In genomic region chr11:67269401-67270255, GRCh38 we compare ENCODE assay signal across 8 cellular contexts. TPM values are rescaled to one million over a fixed set of nuclear protein-coding genes. Genes with fewer than 3 reads are reported as not detected.
A peak's percentile ranks its signal among the peaks of the same experiment; 100 is the strongest.
DNase-seq lines count a peak whose midpoint lies in the region; TF ChIP-seq lines count a peak whose summit lies in the region.

No MANE protein-coding gene starts in this region.

- no peak for TF ChIP-seq EP300 in stomach (IDR thresholded peaks at IDR 0.05)

- TF ChIP-seq CTCF in stomach (IDR thresholded peaks at IDR 0.05) = no peak

- H3K9ac ChIP-seq in HUES6 (ENCODE audit: low read length) (peak overlapping the region; percentile 39), iPS-18a (ENCODE audit: low read length) (peak overlapping the region; percentile 21)

- no peaks in the 10 kb centered on the region for H3K9me3 ChIP-seq in HUES6 (ENCODE audit: control insufficient read depth, insufficient read depth, low read depth, low read length)
- H3K9me3 ChIP-seq in iPS-18a (ENCODE audit: control insufficient read depth, low read depth, low read length) = no peaks in the 10 kb centered on the region
- no peaks in the 10 kb centered on the region for H3K9me3 ChIP-seq in stomach

- H3K36me3 ChIP-seq in HUES6 (ENCODE audit: control insufficient read depth, insufficient read depth, low read length) = peaks cover 10% of the 10 kb centered on the region
- peaks cover 3% of the 10 kb centered on the region for H3K36me3 ChIP-seq in iPS-18a (ENCODE audit: control insufficient read depth, low read depth, low read length)
- H3K36me3 ChIP-seq in stomach = peaks cover 0 to 17% (median 13%) of the 10 kb centered on the region in 4 donors

- 22 to 30% (median 27%) methylated on average over 14 to 15 of the region's 15 CpGs for WGBS in stomach, 5 donors

- H3K4me3 ChIP-seq in HUES6 (ENCODE audit: low read depth, low read length) (peak overlapping the region; percentile 43), iPS-18a (ENCODE audit: low read length) (peak overlapping the region; percentile 26), stomach (peak overlapping the region; percentile 17 to 99 (median 97))

- no peak overlapping the region for H3K27ac ChIP-seq in HUES6 (ENCODE audit: low read depth, low read length)
- H3K27ac ChIP-seq in iPS-18a (ENCODE audit: low read length) = no peak overlapping the region
- peak overlapping the region; percentile 40 to 95 (median 92) for H3K27ac ChIP-seq in stomach

- DNase-seq in activated naive CD4-positive, alpha-beta T cell treated with anti-CD3 and anti-CD28 coated beads, Interleukin-2, amount 50 U/mL, for 16 hours = peak; percentile 11
- peak; percentile 75 for DNase-seq in stomach
- no peak for DNase-seq in RKO (ENCODE audit: low spot score)
- DNase-seq in A172 (ENCODE audit: low spot score) = no peak
- DNase-seq in COLO668 (lab: John Stamatoyannopoulos, UW; ENCODE audit: unreplicated experiment) = no peak
- no peak for DNase-seq in middle frontal gyrus (ENCODE audit: extremely low spot score, low spot score)

- H3K27me3 ChIP-seq in HUES6 (ENCODE audit: control insufficient read depth, insufficient read depth, low read length) (peaks cover 13% of the 10 kb centered on the region), iPS-18a (ENCODE audit: control insufficient read depth, insufficient read depth, low read length) (peaks cover 13% of the 10 kb centered on the region), stomach (no peaks in the 10 kb centered on the region)

- intact Hi-C loops in stomach (cut with DNase I; ENCODE audit: low total_unique reads) = no loop called here

- TF ChIP-seq POLR2A in stomach (IDR thresholded peaks at IDR 0.05) = no peak

- H3K4me1 ChIP-seq in HUES6 (ENCODE audit: control insufficient read depth, insufficient read depth, low read length) (peaks cover 44% of the 10 kb centered on the region), iPS-18a (ENCODE audit: control insufficient read depth, low read depth, low read length) (peaks cover 18% of the 10 kb centered on the region), stomach (peaks cover 73 to 86% (median 83%) of the 10 kb centered on the region in 4 donors)

RNA-seq across cellular contexts. Expression of gene GRK2, which starts 3.4 kb away (rescaled TPM):
- 100 to 1,000 TPM in 4 of 5 donors, 10 to 100 TPM in 1; 53.8 to 266 (median 131) TPM for total RNA-seq in stomach
- 10 to 100 TPM; 44.0 to 59.4 (median 46.5) TPM for polyA plus RNA-seq in stomach
- total RNA-seq in A172 (2014; rRNA removed; shearing (Covaris generic)) = 40.3 and 44.6 TPM in 2 replicates

RNA-seq across cellular contexts. Expression of gene ANKRD13D, which starts 19.5 kb away (rescaled TPM):
- total RNA-seq in stomach = 10 to 100 TPM; 24.6 to 96.4 (median 42.6) TPM
- 10 to 100 TPM; 18.5 to 61.3 (median 30.9) TPM for polyA plus RNA-seq in stomach
- total RNA-seq in A172 (2014; rRNA removed; shearing (Covaris generic)) = 25.4 and 51.8 TPM in 2 replicates

RNA-seq across cellular contexts. Expression of gene SSH3, which starts 33.7 kb away (rescaled TPM):
- total RNA-seq in stomach = 100 to 1,000 TPM in 3 of 5 donors, 10 to 100 TPM in 2; 23.5 to 217 (median 103) TPM
- polyA plus RNA-seq in stomach = 10 to 100 TPM; 18.8 to 34.3 (median 22.6) TPM
- 3.2 and 10.0 TPM in 2 replicates for total RNA-seq in A172 (2014; rRNA removed; shearing (Covaris generic))

Comparison
In these comparisons a context has a peak if more than half of its experiments do, and no peak if none do; other contexts are left out.
1. H3K27ac ChIP-seq: peak in stomach (5 of 5); none in HUES6 (single experiment) and iPS-18a (single experiment).
2. H3K4me3 ChIP-seq: peak in every context shown above with its lines; median percentile 97 in stomach; 43 in HUES6; 26 in iPS-18a.
3. DNase-seq: peak in activated naive CD4-positive, alpha-beta T cell treated with anti-CD3 and anti-CD28 coated beads, Interleukin-2, amount 50 U/mL, for 16 hours (single experiment) and stomach (single experiment); none in RKO (single experiment), A172 (single experiment), COLO668 (single experiment) and middle frontal gyrus (single experiment).